In the genomic region with DNA sequence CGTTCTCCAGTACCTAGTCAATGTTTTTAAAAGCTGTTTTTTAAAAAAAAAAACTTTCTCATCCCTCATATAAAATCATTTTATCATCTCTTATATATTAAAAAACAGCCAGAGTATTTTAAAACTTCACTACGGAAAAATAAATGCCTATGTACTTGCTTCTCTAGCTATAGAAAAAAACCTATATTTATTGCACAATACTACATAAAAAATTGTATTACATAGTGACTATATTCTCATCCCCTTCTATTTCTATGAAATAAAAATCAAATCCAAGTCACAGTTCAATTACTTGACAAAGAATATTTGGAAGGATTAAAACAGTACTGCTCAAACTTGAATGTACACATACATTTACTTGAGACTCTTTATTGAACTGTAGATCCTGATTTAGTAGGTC, we compare ENCODE assay signal across 2 cellular contexts.
TF ChIP-seq lines count a peak whose summit lies in the region.

No MANE protein-coding gene starts in this region.

TF ChIP-seq in IMR-90, 13 proteins besides CTCF, POLR2A, EP300 and RAD21:
- TF ChIP-seq, protein P1, sequence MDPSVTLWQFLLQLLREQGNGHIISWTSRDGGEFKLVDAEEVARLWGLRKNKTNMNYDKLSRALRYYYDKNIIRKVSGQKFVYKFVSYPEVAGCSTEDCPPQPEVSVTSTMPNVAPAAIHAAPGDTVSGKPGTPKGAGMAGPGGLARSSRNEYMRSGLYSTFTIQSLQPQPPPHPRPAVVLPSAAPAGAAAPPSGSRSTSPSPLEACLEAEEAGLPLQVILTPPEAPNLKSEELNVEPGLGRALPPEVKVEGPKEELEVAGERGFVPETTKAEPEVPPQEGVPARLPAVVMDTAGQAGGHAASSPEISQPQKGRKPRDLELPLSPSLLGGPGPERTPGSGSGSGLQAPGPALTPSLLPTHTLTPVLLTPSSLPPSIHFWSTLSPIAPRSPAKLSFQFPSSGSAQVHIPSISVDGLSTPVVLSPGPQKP (IDR thresholded peaks at IDR 0.05; ENCODE audit: borderline replicate concordance, low read depth, low read length), result no peak
- TF ChIP-seq CEBPB (IDR thresholded peaks at IDR 0.05; ENCODE audit: low read depth, low read length), result peak; percentile 64
- TF ChIP-seq RCOR1 (IDR thresholded peaks at IDR 0.05; ENCODE audit: insufficient replicate concordance, low read length), result no peak

TF ChIP-seq in H1, 55 proteins besides CTCF, POLR2A, EP300 and RAD21:
- TF ChIP-seq ZNF274 (IDR thresholded peaks at IDR 0.05; ENCODE audit: borderline replicate concordance, extremely low read depth, low read length), result no peak
- TF ChIP-seq CEBPB (IDR thresholded peaks at IDR 0.05; ENCODE audit: low read depth, low read length), result peak; percentile 6; the same call in 1 of the 2 replicates
- no peak for TF ChIP-seq CREB1 (IDR thresholded peaks at IDR 0.05)
